8 cellular contexts compared by ENCODE assay signal in the genomic region with DNA sequence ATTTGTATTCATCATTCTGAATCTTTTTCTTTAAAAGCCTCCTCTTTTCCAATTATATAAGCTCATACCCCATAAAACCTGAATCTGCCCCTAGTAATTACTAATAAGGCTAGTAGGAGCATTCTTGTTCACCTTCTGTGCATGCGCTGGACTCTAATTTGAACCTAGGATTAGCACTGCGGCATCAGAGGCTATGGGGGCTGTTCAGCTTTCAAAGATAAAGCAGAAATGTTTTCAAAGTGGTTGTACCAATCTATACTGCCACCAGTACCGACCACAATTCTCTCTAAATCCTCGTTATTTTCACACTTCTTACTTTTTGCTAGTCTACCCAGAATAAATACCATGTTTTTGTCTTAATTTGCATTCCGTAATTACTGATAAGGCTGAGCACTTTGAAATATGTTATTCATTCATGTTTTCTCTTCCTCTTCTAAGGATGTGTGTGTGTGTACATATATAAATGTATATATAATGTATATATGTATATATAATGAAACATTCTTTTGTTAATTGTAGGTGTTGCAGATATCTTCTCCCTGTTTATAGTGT. TPM values are rescaled to one million over a fixed set of nuclear protein-coding genes. Genes with fewer than 3 reads are reported as not detected.
DNase-seq lines count a peak whose midpoint lies in the region; TF ChIP-seq lines count a peak whose summit lies in the region.

No MANE protein-coding gene starts in this region.

- peaks cover 6% of the 10 kb centered on the region; the same call in 1 of the 2 replicates for H3K79me2 ChIP-seq in OCI-LY1 (ENCODE audit: insufficient read depth, low read length)

- peaks cover 2% of the 10 kb centered on the region for H3K36me3 Mint-ChIP-seq in activated CD4-positive, alpha-beta T cell treated with anti-CD3 and anti-CD28 coated beads, Interleukin-2, amount 10 ng/mL, durations not matched to agents 24 days and 14 days (ENCODE audit: low read depth)

- no peaks in the 10 kb centered on the region for H3K9me3 Mint-ChIP-seq in activated CD4-positive, alpha-beta T cell treated with anti-CD3 and anti-CD28 coated beads, Interleukin-2, amount 10 ng/mL, durations not matched to agents 24 days and 14 days

- H3K4me3 ChIP-seq in OCI-LY1 (ENCODE audit: low read depth, low read length, poor library complexity, severe bottlenecking), result peak overlapping the region; percentile 90
- H3K4me3 ChIP-seq in colonic mucosa, result peak overlapping the region; percentile 81
- peak overlapping the region in 1 of 7 experiments; percentile 72 for H3K4me3 ChIP-seq in skin epidermis

- H3K27ac ChIP-seq in OCI-LY1 (ENCODE audit: low read depth, low read length, poor library complexity, severe bottlenecking) (no peak overlapping the region), colonic mucosa (peak overlapping the region; percentile 100), skin epidermis (peak overlapping the region in 12 of 21 experiments; percentile 97 to 100 (median 100))

- no peaks in the 10 kb centered on the region for H3K27me3 ChIP-seq in OCI-LY1 (ENCODE audit: insufficient read depth, low read length)
- no peaks in the 10 kb centered on the region for H3K27me3 ChIP-seq in colonic mucosa

- H3K4me1 ChIP-seq in OCI-LY1 (ENCODE audit: insufficient read depth, low read length, severe bottlenecking), result peaks cover 21% of the 10 kb centered on the region
- peaks cover 4% of the 10 kb centered on the region for H3K4me1 ChIP-seq in colonic mucosa

- H3K9me3 ChIP-seq in OCI-LY1 (ENCODE audit: low read length) (no peaks in the 10 kb centered on the region), colonic mucosa (no peaks in the 10 kb centered on the region)

- peaks cover 28% of the 10 kb centered on the region for H3K4me1 Mint-ChIP-seq in activated CD4-positive, alpha-beta T cell treated with anti-CD3 and anti-CD28 coated beads, Interleukin-2, amount 10 ng/mL, durations not matched to agents 24 days and 14 days

- intact Hi-C loops in activated CD4-positive, alpha-beta T cell treated with anti-CD3 and anti-CD28 coated beads, Interleukin-2, amount 10 ng/mL, durations not matched to agents 24 days and 14 days (cut with micrococcal nuclease), result loop anchor here (5.0 kb wide), 1 partner anchor 216 kb away; no protein-coding TSS in a partner anchor
- intact Hi-C loops in colonic mucosa (cut with DNase I), result no loop called here

- in situ Hi-C loops in GM13977 (cut with MboI; ENCODE audit: low pct_unique_long_range_greater_than_20kb, low sequenced_read_pairs, unreplicated experiment), result no loop called here

- H3K27me3 Mint-ChIP-seq in activated CD4-positive, alpha-beta T cell treated with anti-CD3 and anti-CD28 coated beads, Interleukin-2, amount 10 ng/mL, durations not matched to agents 24 days and 14 days, result no peaks in the 10 kb centered on the region

- no peak overlapping the region for H3K27ac Mint-ChIP-seq in activated CD4-positive, alpha-beta T cell treated with anti-CD3 and anti-CD28 coated beads, Interleukin-2, amount 10 ng/mL, durations not matched to agents 24 days and 14 days

- H3K36me3 ChIP-seq in OCI-LY1 (ENCODE audit: insufficient read depth, low read length), result peaks cover 5% of the 10 kb centered on the region
- H3K36me3 ChIP-seq in colonic mucosa, result no peaks in the 10 kb centered on the region

- peak overlapping the region; percentile 89; the same call in 1 of the 2 replicates for H3K9ac ChIP-seq in OCI-LY1 (ENCODE audit: low read length)
- H3K9ac ChIP-seq in colonic mucosa (ENCODE audit: low read depth in 2 of 2, low read length in 2 of 2), result no peak overlapping the region

- peak overlapping the region; percentile 90 for H3K4me2 ChIP-seq in OCI-LY1 (ENCODE audit: low read length)

- no peaks in the 10 kb centered on the region for H3K9me2 ChIP-seq in OCI-LY1 (ENCODE audit: low read depth, low read length)

- H2AFZ ChIP-seq in OCI-LY1 (ENCODE audit: low read length), result no peak overlapping the region

- peak overlapping the region; percentile 97 for H3K4me3 Mint-ChIP-seq in activated CD4-positive, alpha-beta T cell treated with anti-CD3 and anti-CD28 coated beads, Interleukin-2, amount 10 ng/mL, durations not matched to agents 24 days and 14 days

- TF ChIP-seq CTCF in OCI-LY1 (IDR thresholded peaks at IDR 0.05; ENCODE audit: low read length) (no peak), colonic mucosa (IDR thresholded peaks at IDR 0.05) (no peak), GM13977 (IDR thresholded peaks at IDR 0.05; ENCODE audit: extremely low read depth, insufficient read depth, missing control alignments) (no peak)

- no peaks in the 10 kb centered on the region for H3F3A ChIP-seq in OCI-LY1 (ENCODE audit: insufficient read depth, low read length)

- no peak for DNase-seq in activated CD4-positive, alpha-beta T cell treated with anti-CD3 and anti-CD28 coated beads, Interleukin-2, amount 10 ng/mL, durations not matched to agents 24 days and 14 days
- no peak for DNase-seq in activated CD4-positive, alpha-beta T cell treated with anti-CD3 and anti-CD28 coated beads for 48 hours
- DNase-seq in colonic mucosa, result no peak
- no peak for DNase-seq in NAMALWA (ENCODE audit: low spot score)
- DNase-seq in GM13977 (ENCODE audit: low spot score), result no peak
- no peak for DNase-seq in foreskin melanocyte

- 0 out of 2 replicates have a peak, but pooled peaks cover 5% of the 10 kb centered on the region for H4K20me1 ChIP-seq in OCI-LY1 (ENCODE audit: insufficient read depth, low read length)

RNA-seq across cellular contexts. Expression of gene DDX59, which starts 1.6 kb away (rescaled TPM):
- total RNA-seq in activated CD4-positive, alpha-beta T cell treated with anti-CD3 and anti-CD28 coated beads, Interleukin-2, amount 10 ng/mL, durations not matched to agents 24 days and 14 days, result 14.0 and 14.3 TPM in 2 replicates
- total RNA-seq in colonic mucosa, result 10 to 100 TPM; 10.2 to 14.6 TPM

RNA-seq across cellular contexts. Expression of gene KIF14, which starts 50.8 kb away (rescaled TPM):
- 11.5 and 11.6 TPM in 2 replicates for total RNA-seq in activated CD4-positive, alpha-beta T cell treated with anti-CD3 and anti-CD28 coated beads, Interleukin-2, amount 10 ng/mL, durations not matched to agents 24 days and 14 days
- total RNA-seq in colonic mucosa, result 1 to 10 TPM; 2.7 to 8.2 TPM
